In the genomic region with DNA sequence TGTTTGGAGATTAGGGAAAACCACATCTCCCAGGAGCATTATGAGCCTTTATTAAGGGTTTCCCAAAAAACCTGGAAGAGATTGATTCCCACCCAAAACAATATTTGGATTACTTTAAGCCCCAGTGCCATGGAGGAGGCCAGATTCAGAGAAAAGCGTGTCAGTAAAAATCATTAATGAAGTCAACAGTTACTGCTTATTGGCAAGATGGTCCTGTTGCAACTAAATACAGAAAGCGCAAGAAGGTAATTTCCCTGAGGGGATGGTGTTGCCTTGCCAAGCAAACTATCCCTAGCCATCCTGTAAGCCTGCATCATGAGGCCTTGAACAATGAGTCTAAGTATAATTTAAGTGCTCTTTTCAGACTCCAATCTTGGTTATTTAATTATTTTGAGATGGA, we compare ENCODE assay signal across 22 cellular contexts.
DNase-seq lines count a peak whose midpoint lies in the region; ATAC-seq and TF ChIP-seq lines count a peak whose summit lies in the region.
"Had no signal": no experiment of that assay in that cellular context is flagged by ENCODE, and none has a peak within 500 bp of the region (broad histone marks: within the 10 kb centered on the region; RNA-seq: fewer than 3 reads in every experiment).

No MANE protein-coding gene starts in this region.

- H3K27me3 Mint-ChIP-seq in nephron progenitor cell (ENCODE audit: low read depth, poor library complexity), result no peaks in the 10 kb centered on the region

- intact Hi-C loops in dorsolateral prefrontal cortex (cut with DNase I) (no loop called here), esophagus squamous epithelium (cut with DNase I) (no loop called here)

- DNase-seq in dorsolateral prefrontal cortex (no peak), nephron progenitor cell (no peak), BE2C (no peak), esophagus squamous epithelium (lab: John Stamatoyannopoulos, UW) (no peak)
- DNase-seq: 8988T; ACHN; AML-193; C1 segment of cervical spinal cord; Calu3; CD4-positive, alpha-beta memory T cell; COR-L47; DMS53; DMS79 treated with DMSO at 0.1 percent for 48 hours; GF-D8; GM23248; H7; HCEC 1CT had no signal

- ATAC-seq in GM19467 (IDR thresholded peaks at IDR 0.05; ENCODE audit: unreplicated experiment) (no peak), GM21423 (IDR thresholded peaks at IDR 0.05; ENCODE audit: unreplicated experiment) (no peak)
- ATAC-seq: A549 had no signal

- H3K27ac ChIP-seq in HEK293 (ENCODE audit: extremely low read depth, low read depth, low read length), result no peak overlapping the region
- H3K27ac ChIP-seq in VCaP, result peak overlapping the region; percentile 63
- peak overlapping the region in 55 of 59 donors; percentile 2 to 94 (median 78) for H3K27ac ChIP-seq in dorsolateral prefrontal cortex
- H3K27ac ChIP-seq in esophagus squamous epithelium, result no peak overlapping the region
- H3K27ac ChIP-seq: A549, GM23248 had no signal

- peaks cover 84% of the 10 kb centered on the region for H3K4me1 Mint-ChIP-seq in nephron progenitor cell

- peak overlapping the region; percentile 58 for H3K27ac Mint-ChIP-seq in nephron progenitor cell
- H3K27ac Mint-ChIP-seq: CD4-positive, alpha-beta memory T cell had no signal

- H3K27me3 ChIP-seq in dorsolateral prefrontal cortex, result peaks cover 0 to 7% (median 0%) of the 10 kb centered on the region in 45 donors
- no peaks in the 10 kb centered on the region for H3K27me3 ChIP-seq in BE2C
- H3K27me3 ChIP-seq in esophagus squamous epithelium, result peaks cover 0 to 14% (median 0%) of the 10 kb centered on the region in 4 donors

- H3K4me3 ChIP-seq in HEK293 (ENCODE audit: low read depth, low read length) (no peak overlapping the region), dorsolateral prefrontal cortex (peak overlapping the region in 1 of 59 donors; percentile 9), BE2C (ENCODE audit: low read depth, low read length) (no peak overlapping the region), esophagus squamous epithelium (no peak overlapping the region)
- H3K4me3 ChIP-seq: A549, GM23248 had no signal

- POLR2A ChIA-PET in HEK293 (lab: Yijun Ruan, JAX), result no interaction called here

- CTCF ChIA-PET in HEK293 (lab: Yijun Ruan, JAX), result interaction anchor here (0.6 kb wide), 1 partner anchor 368 kb away, joined by 3 read pairs; no protein-coding TSS in a partner anchor

- no peaks in the 10 kb centered on the region for H3K9me3 Mint-ChIP-seq in nephron progenitor cell
- H3K9me3 Mint-ChIP-seq: CD4-positive, alpha-beta memory T cell had no signal

- H3K9me3 ChIP-seq in HEK293 (ENCODE audit: control insufficient read depth, insufficient read depth, low read depth, low read length), result no peaks in the 10 kb centered on the region
- no peaks in the 10 kb centered on the region for H3K9me3 ChIP-seq in BE2C
- no peaks in the 10 kb centered on the region for H3K9me3 ChIP-seq in esophagus squamous epithelium
- H3K9me3 ChIP-seq: A549 had no signal

- no peaks in the 10 kb centered on the region for H3K36me3 Mint-ChIP-seq in nephron progenitor cell (ENCODE audit: low read depth)
- H3K36me3 Mint-ChIP-seq: CD4-positive, alpha-beta memory T cell had no signal

- H3K4me3 Mint-ChIP-seq in nephron progenitor cell, result no peak overlapping the region
- H3K4me3 Mint-ChIP-seq: CD4-positive, alpha-beta memory T cell had no signal

- H3K4me1 ChIP-seq in HEK293 (ENCODE audit: control insufficient read depth, insufficient read depth, low read length) (peaks cover 29% of the 10 kb centered on the region), BE2C (peaks cover 7% of the 10 kb centered on the region), esophagus squamous epithelium (peaks cover 0 to 8% (median 0%) of the 10 kb centered on the region in 3 donors)
- H3K4me1 ChIP-seq: A549 had no signal

- H3K36me3 ChIP-seq in HEK293 (ENCODE audit: control insufficient read depth in 2 of 2, insufficient read depth in 1 of 2, low read length in 2 of 2) (no peaks in the 10 kb centered on the region), BE2C (no peaks in the 10 kb centered on the region), esophagus squamous epithelium (no peaks in the 10 kb centered on the region)

- WGBS in esophagus squamous epithelium, 2 donors, result 93 to 100% methylated on average over 2 of the region's 2 CpGs

- TF ChIP-seq CTCF in HEK293 (tag by site-specific recombination; IDR thresholded peaks at IDR 0.05) (no peak), VCaP (conservative IDR thresholded peaks at IDR 0.05) (no peak), dorsolateral prefrontal cortex (IDR thresholded peaks at IDR 0.05 in 54 of 56, conservative IDR thresholded peaks at IDR 0.05 in 2 of 56; ENCODE audit: low read depth in 1 of 56, partially characterized antibody in 56 of 56) (no peak), nephron progenitor cell (IDR thresholded peaks at IDR 0.05) (no peak), BE2C (IDR thresholded peaks at IDR 0.05; ENCODE audit: low read depth, low read length) (no peak), esophagus squamous epithelium (IDR thresholded peaks at IDR 0.05) (no peak)

- TF ChIP-seq POLR2A in esophagus squamous epithelium (IDR thresholded peaks at IDR 0.05), result no peak

TF ChIP-seq in HEK293, 187 proteins besides CTCF, POLR2A, EP300 and RAD21:
- TF ChIP-seq SP2 (tag by site-specific recombination; IDR thresholded peaks at IDR 0.05) (no peak), ZNF146 (tag by site-specific recombination; IDR thresholded peaks at IDR 0.05) (no peak), ZNF785 (tag by site-specific recombination; IDR thresholded peaks at IDR 0.05) (no peak), ZNF23 (tag by site-specific recombination; IDR thresholded peaks at IDR 0.05; ENCODE audit: borderline replicate concordance) (no peak)
- TF ChIP-seq, protein P1, sequence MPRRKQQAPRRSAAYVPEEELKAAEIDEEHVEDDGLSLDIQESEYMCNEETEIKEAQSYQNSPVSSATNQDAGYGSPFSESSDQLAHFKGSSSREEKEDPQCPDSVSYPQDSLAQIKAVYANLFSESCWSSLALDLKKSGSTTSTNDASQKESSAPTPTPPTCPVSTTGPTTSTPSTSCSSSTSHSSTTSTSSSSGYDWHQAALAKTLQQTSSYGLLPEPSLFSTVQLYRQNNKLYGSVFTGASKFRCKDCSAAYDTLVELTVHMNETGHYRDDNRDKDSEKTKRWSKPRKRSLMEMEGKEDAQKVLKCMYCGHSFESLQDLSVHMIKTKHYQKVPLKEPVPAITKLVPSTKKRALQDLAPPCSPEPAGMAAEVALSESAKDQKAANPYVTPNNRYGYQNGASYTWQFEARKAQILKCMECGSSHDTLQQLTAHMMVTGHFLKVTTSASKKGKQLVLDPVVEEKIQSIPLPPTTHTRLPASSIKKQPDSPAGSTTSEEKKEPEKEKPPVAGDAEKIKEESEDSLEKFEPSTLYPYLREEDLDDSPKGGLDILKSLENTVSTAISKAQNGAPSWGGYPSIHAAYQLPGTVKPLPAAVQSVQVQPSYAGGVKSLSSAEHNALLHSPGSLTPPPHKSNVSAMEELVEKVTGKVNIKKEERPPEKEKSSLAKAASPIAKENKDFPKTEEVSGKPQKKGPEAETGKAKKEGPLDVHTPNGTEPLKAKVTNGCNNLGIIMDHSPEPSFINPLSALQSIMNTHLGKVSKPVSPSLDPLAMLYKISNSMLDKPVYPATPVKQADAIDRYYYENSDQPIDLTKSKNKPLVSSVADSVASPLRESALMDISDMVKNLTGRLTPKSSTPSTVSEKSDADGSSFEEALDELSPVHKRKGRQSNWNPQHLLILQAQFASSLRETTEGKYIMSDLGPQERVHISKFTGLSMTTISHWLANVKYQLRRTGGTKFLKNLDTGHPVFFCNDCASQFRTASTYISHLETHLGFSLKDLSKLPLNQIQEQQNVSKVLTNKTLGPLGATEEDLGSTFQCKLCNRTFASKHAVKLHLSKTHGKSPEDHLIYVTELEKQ (tag by site-specific recombination; IDR thresholded peaks at IDR 0.05; ENCODE audit: borderline replicate concordance), result no peak
- TF ChIP-seq, protein P2, sequence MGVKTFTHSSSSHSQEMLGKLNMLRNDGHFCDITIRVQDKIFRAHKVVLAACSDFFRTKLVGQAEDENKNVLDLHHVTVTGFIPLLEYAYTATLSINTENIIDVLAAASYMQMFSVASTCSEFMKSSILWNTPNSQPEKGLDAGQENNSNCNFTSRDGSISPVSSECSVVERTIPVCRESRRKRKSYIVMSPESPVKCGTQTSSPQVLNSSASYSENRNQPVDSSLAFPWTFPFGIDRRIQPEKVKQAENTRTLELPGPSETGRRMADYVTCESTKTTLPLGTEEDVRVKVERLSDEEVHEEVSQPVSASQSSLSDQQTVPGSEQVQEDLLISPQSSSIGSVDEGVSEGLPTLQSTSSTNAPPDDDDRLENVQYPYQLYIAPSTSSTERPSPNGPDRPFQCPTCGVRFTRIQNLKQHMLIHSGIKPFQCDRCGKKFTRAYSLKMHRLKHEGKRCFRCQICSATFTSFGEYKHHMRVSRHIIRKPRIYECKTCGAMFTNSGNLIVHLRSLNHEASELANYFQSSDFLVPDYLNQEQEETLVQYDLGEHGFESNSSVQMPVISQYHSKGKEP (tag by site-specific recombination; IDR thresholded peaks at IDR 0.05), result peak; percentile 61; the same call in 1 of the 2 replicates

Comparison
In these comparisons a context has a peak if more than half of its experiments do, and no peak if none do; other contexts are left out.
1. H3K27ac ChIP-seq: peak in VCaP (single experiment) and dorsolateral prefrontal cortex (55 of 59); none in HEK293 (single experiment) and esophagus squamous epithelium (0 of 4).